8 cellular contexts compared by ENCODE assay signal in genomic region chr19:1260749-1261511, GRCh38. TPM values are rescaled to one million over a fixed set of nuclear protein-coding genes. Genes with fewer than 3 reads are reported as not detected.
DNase-seq lines count a peak whose midpoint lies in the region; ATAC-seq and TF ChIP-seq lines count a peak whose summit lies in the region.

No MANE protein-coding gene starts in this region.

- CTCF ChIA-PET in HEK293 (lab: Yijun Ruan, JAX): interaction anchor here (11.3 kb wide), 1 partner anchor 16 kb away, joined by 299 read pairs; no protein-coding TSS in a partner anchor
- CTCF ChIA-PET in activated naive CD4-positive, alpha-beta T cell treated with anti-CD3 and anti-CD28 coated beads for 36 hours (lab: Charles Lee): interaction anchor here (0.7 to 11.1 kb wide), 3 partner anchors 8 to 22 kb away, joined by 3 to 233 read pairs (median 3); partner anchors contain the start of gene ATP5F1D

- H3K27ac Mint-ChIP-seq in activated naive CD4-positive, alpha-beta T cell treated with anti-CD3 and anti-CD28 coated beads for 36 hours: peak overlapping the region; percentile 97

- H3K4me1 ChIP-seq in HEK293 (ENCODE audit: control insufficient read depth, insufficient read depth, low read length) (peaks cover 25% of the 10 kb centered on the region), gastroesophageal sphincter (peaks cover 4 to 89% (median 56%) of the 10 kb centered on the region in 3 donors)

- TF ChIP-seq CTCF in HEK293 (tag by site-specific recombination; IDR thresholded peaks at IDR 0.05): no peak
- no peak for TF ChIP-seq CTCF in gastroesophageal sphincter (IDR thresholded peaks at IDR 0.05)

- peak; percentile 87 for ATAC-seq in gastroesophageal sphincter

- no peaks in the 10 kb centered on the region for H3K9me3 Mint-ChIP-seq in activated naive CD4-positive, alpha-beta T cell treated with anti-CD3 and anti-CD28 coated beads for 36 hours

- peak overlapping the region; percentile 92 for H3K4me3 Mint-ChIP-seq in activated naive CD4-positive, alpha-beta T cell treated with anti-CD3 and anti-CD28 coated beads for 36 hours

- peaks cover 14 to 22% of the 10 kb centered on the region in 2 experiments for H3K36me3 ChIP-seq in HEK293 (ENCODE audit: control insufficient read depth in 2 of 2, insufficient read depth in 1 of 2, low read length in 2 of 2)
- peaks cover 0 to 25% of the 10 kb centered on the region in 2 donors for H3K36me3 ChIP-seq in gastroesophageal sphincter

- DNase-seq in G401 (ENCODE audit: low spot score) (peak; percentile 95), NCI-H1048 (lab: John Stamatoyannopoulos, UW) (peak; percentile 81), SK-MEL-5 (ENCODE audit: low read depth, low spot score) (peak; percentile 92), nucleus accumbens (lab: John Stamatoyannopoulos, UW) (peak; percentile 53 to 97 (median 92)), superior temporal gyrus (ENCODE audit: extremely low spot score) (peak; percentile 97)
- DNase-seq in activated naive CD4-positive, alpha-beta T cell treated with anti-CD3 and anti-CD28 coated beads for 36 hours: peak; percentile 97

- no peaks in the 10 kb centered on the region for H3K27me3 Mint-ChIP-seq in activated naive CD4-positive, alpha-beta T cell treated with anti-CD3 and anti-CD28 coated beads for 36 hours (ENCODE audit: low read depth)

- no peaks in the 10 kb centered on the region for H3K27me3 ChIP-seq in gastroesophageal sphincter

- POLR2A ChIA-PET in HEK293 (lab: Yijun Ruan, JAX): interaction anchor here (0.9 to 10.8 kb wide), 6 partner anchors 6 to 16 kb away, joined by 3 to 407 read pairs (median 10); partner anchors contain the start of genes CIRBP and FAM174C

- H3K9me3 ChIP-seq in HEK293 (ENCODE audit: control insufficient read depth, insufficient read depth, low read depth, low read length) (no peaks in the 10 kb centered on the region), gastroesophageal sphincter (no peaks in the 10 kb centered on the region)

- in situ Hi-C loops in G401 (cut with HindIII; ENCODE audit: low sequenced_read_pairs) (no loop called here), SK-MEL-5 (cut with HindIII; ENCODE audit: low pct_unique_long_range_greater_than_20kb, low sequenced_read_pairs) (no loop called here)

- TF ChIP-seq EP300 in gastroesophageal sphincter (IDR thresholded peaks at IDR 0.05): no peak

- peak; percentile 27 to 37 for TF ChIP-seq POLR2A in gastroesophageal sphincter (IDR thresholded peaks at IDR 0.05)

- H3K27ac ChIP-seq in HEK293 (ENCODE audit: extremely low read depth, low read depth, low read length) (peak overlapping the region; percentile 68; the same call in 1 of the 2 replicates), gastroesophageal sphincter (peak overlapping the region; percentile 74 to 100 (median 94))

- H3K4me3 ChIP-seq in HEK293 (ENCODE audit: low read depth, low read length) (peak overlapping the region; percentile 55), gastroesophageal sphincter (peak overlapping the region; percentile 28 to 70)

- WGBS in gastroesophageal sphincter (ENCODE audit: low coverage in 1 of 2), 2 donors: 2% methylated on average over 8 to 12 of the region's 82 CpGs

- peaks cover 51% of the 10 kb centered on the region for H3K4me1 Mint-ChIP-seq in activated naive CD4-positive, alpha-beta T cell treated with anti-CD3 and anti-CD28 coated beads for 36 hours (ENCODE audit: low read depth)

- H3K36me3 Mint-ChIP-seq in activated naive CD4-positive, alpha-beta T cell treated with anti-CD3 and anti-CD28 coated beads for 36 hours (ENCODE audit: low read depth): peaks cover 11% of the 10 kb centered on the region

- intact Hi-C loops in activated naive CD4-positive, alpha-beta T cell treated with anti-CD3 and anti-CD28 coated beads for 36 hours (cut with micrococcal nuclease): loop anchor here (1.0 to 5.0 kb wide), 3 partner anchors 8 to 649 kb away; partner anchors contain the start of gene CIRBP

TF ChIP-seq in HEK293, 187 proteins besides CTCF, POLR2A, EP300 and RAD21 (continues in another document):
- TF ChIP-seq ZNF140 (tag by site-specific recombination; IDR thresholded peaks at IDR 0.05): no peak
- TF ChIP-seq ZNF76 (tag by site-specific recombination; IDR thresholded peaks at IDR 0.05; ENCODE audit: borderline replicate concordance, low read depth): 0 out of 2 replicates have a peak, but pooled peaks have one; percentile 17
- TF ChIP-seq KLF8 (tag by site-specific recombination; IDR thresholded peaks at IDR 0.05): peak; percentile 62
- TF ChIP-seq KLF7 (tag by site-specific recombination; IDR thresholded peaks at IDR 0.05; ENCODE audit: borderline replicate concordance): no peak; the same call in 1 of the 2 replicates
- no peak for TF ChIP-seq ZNF148 (tag by site-specific recombination; IDR thresholded peaks at IDR 0.05; ENCODE audit: borderline replicate concordance)
- TF ChIP-seq ZNF433 (tag by site-specific recombination; IDR thresholded peaks at IDR 0.05; ENCODE audit: low read depth): no peak
- TF ChIP-seq ZNF791 (tag by site-specific recombination; IDR thresholded peaks at IDR 0.05): no peak

RNA-seq across cellular contexts. Expression of gene CIRBP, which starts 8.2 kb away (rescaled TPM):
- total RNA-seq in G401 (2014; rRNA removed; shearing (Covaris generic)): 196 and 215 TPM in 2 replicates
- 93.9 and 95.0 TPM in 2 replicates for total RNA-seq in SK-MEL-5 (2014; rRNA removed; shearing (Covaris generic))
- polyA plus RNA-seq in SK-MEL-5 (2015; cell fraction: cytosol; rRNA removed): 126 and 167 TPM in 2 replicates
- polyA plus RNA-seq in SK-MEL-5 (2015; cell fraction: nucleus; rRNA removed): 705 and 795 TPM in 2 replicates
- total RNA-seq in activated naive CD4-positive, alpha-beta T cell treated with anti-CD3 and anti-CD28 coated beads for 36 hours: 100 to 1,000 TPM; 167 to 183 TPM
- 100 to 1,000 TPM; 350 to 708 (median 559) TPM for total RNA-seq in gastroesophageal sphincter

RNA-seq across cellular contexts. Expression of gene MIDN, which starts 12.5 kb away (rescaled TPM):
- total RNA-seq in G401 (2014; rRNA removed; shearing (Covaris generic)): 14.0 and 17.5 TPM in 2 replicates
- 4.6 and 8.8 TPM in 2 replicates for total RNA-seq in SK-MEL-5 (2014; rRNA removed; shearing (Covaris generic))
- polyA plus RNA-seq in SK-MEL-5 (2015; cell fraction: cytosol; rRNA removed): 59.8 and 82.0 TPM in 2 replicates
- polyA plus RNA-seq in SK-MEL-5 (2015; cell fraction: nucleus; rRNA removed): 118 and 124 TPM in 2 replicates
- total RNA-seq in activated naive CD4-positive, alpha-beta T cell treated with anti-CD3 and anti-CD28 coated beads for 36 hours: 10 to 100 TPM; 50.1 to 52.9 TPM
- 10 to 100 TPM; 20.0 to 40.1 (median 24.2) TPM for total RNA-seq in gastroesophageal sphincter

RNA-seq across cellular contexts. Expression of gene FAM174C, which starts 14.4 kb away (rescaled TPM):
- total RNA-seq in G401 (2014; rRNA removed; shearing (Covaris generic)): 37.9 and 45.0 TPM in 2 replicates
- 81.1 and 89.7 TPM in 2 replicates for total RNA-seq in SK-MEL-5 (2014; rRNA removed; shearing (Covaris generic))
- 217 and 296 TPM in 2 replicates for polyA plus RNA-seq in SK-MEL-5 (2015; cell fraction: cytosol; rRNA removed)
- 35.9 and 85.1 TPM in 2 replicates for polyA plus RNA-seq in SK-MEL-5 (2015; cell fraction: nucleus; rRNA removed)
- total RNA-seq in activated naive CD4-positive, alpha-beta T cell treated with anti-CD3 and anti-CD28 coated beads for 36 hours: 10 to 100 TPM; 62.8 to 65.3 TPM
- total RNA-seq in gastroesophageal sphincter: 10 to 100 TPM; 14.2 to 42.2 (median 21.8) TPM

RNA-seq across cellular contexts. Expression of gene ATP5F1D, which starts 19.4 kb away (rescaled TPM):
- 61.3 and 98.5 TPM in 2 replicates for total RNA-seq in G401 (2014; rRNA removed; shearing (Covaris generic))
- 30.3 and 36.6 TPM in 2 replicates for total RNA-seq in SK-MEL-5 (2014; rRNA removed; shearing (Covaris generic))
- polyA plus RNA-seq in SK-MEL-5 (2015; cell fraction: cytosol; rRNA removed): 354 and 362 TPM in 2 replicates
- polyA plus RNA-seq in SK-MEL-5 (2015; cell fraction: nucleus; rRNA removed): 82.5 and 99.9 TPM in 2 replicates
- total RNA-seq in activated naive CD4-positive, alpha-beta T cell treated with anti-CD3 and anti-CD28 coated beads for 36 hours: 100 to 1,000 TPM; 153 TPM
- 100 to 1,000 TPM in 1 of 4 donors, 10 to 100 TPM in 3; 62.3 to 116 (median 84.1) TPM for total RNA-seq in gastroesophageal sphincter

RNA-seq across cellular contexts. Expression of gene CBARP, which starts 23.1 kb away (rescaled TPM):
- total RNA-seq in G401 (2014; rRNA removed; shearing (Covaris generic)): 3.6 and 5.6 TPM in 2 replicates
- total RNA-seq in SK-MEL-5 (2014; rRNA removed; shearing (Covaris generic)): 2.3 and 3.7 TPM in 2 replicates
- polyA plus RNA-seq in SK-MEL-5 (2015; cell fraction: cytosol; rRNA removed): 11.9 and 12.8 TPM in 2 replicates
- 27.7 and 33.6 TPM in 2 replicates for polyA plus RNA-seq in SK-MEL-5 (2015; cell fraction: nucleus; rRNA removed)
- total RNA-seq in activated naive CD4-positive, alpha-beta T cell treated with anti-CD3 and anti-CD28 coated beads for 36 hours: 1 to 10 TPM in 1 of 2 experiments, under 1 TPM in 1; 0.77 to 1.1 TPM
- under 1 TPM in 3 of 4 donors, not detected in 1; 0.13 to 0.73 (median 0.49) TPM for total RNA-seq in gastroesophageal sphincter

Comparison
In these comparisons a context has a peak if more than half of its experiments do, and no peak if none do; other contexts are left out.
1. Peak in every context shown above with its lines: DNase-seq, ATAC-seq, H3K4me3 ChIP-seq and H3K27ac ChIP-seq.